In genomic region chr21:37153193-37153934, GRCh38 we compare ENCODE assay signal across 10 cellular contexts.
A peak's percentile ranks its signal among the peaks of the same experiment; 100 is the strongest.
DNase-seq lines count a peak whose midpoint lies in the region; ATAC-seq, FAIRE-seq and TF ChIP-seq lines count a peak whose summit lies in the region.
"Had no signal": no experiment of that assay in that cellular context is flagged by ENCODE, and none has a peak within 500 bp of the region (broad histone marks: within the 10 kb centered on the region; RNA-seq: fewer than 3 reads in every experiment).

No MANE protein-coding gene starts in this region.

- TF ChIP-seq POLR2A in Peyer's patch (IDR thresholded peaks at IDR 0.05), result no peak
- no peak for TF ChIP-seq POLR2A in upper lobe of left lung (IDR thresholded peaks at IDR 0.05)

- H3K9me3 ChIP-seq in Peyer's patch (no peaks in the 10 kb centered on the region), mucosa of descending colon (no peaks in the 10 kb centered on the region), upper lobe of left lung (no peaks in the 10 kb centered on the region)

- no peak for TF ChIP-seq EP300 in upper lobe of left lung (IDR thresholded peaks at IDR 0.05)

- WGBS in upper lobe of left lung, 2 donors, result 57 to 62% methylated on average over 4 of the region's 4 CpGs

- H3K36me3 ChIP-seq in Peyer's patch (peaks cover 0 to 16% (median 0%) of the 10 kb centered on the region in 3 donors), mucosa of descending colon (ENCODE audit: low read depth) (no peaks in the 10 kb centered on the region), upper lobe of left lung (peaks cover 0 to 64% (median 5%) of the 10 kb centered on the region in 4 donors)

- FAIRE-seq in endometrium (lab: Jason Lieb, UNC), result peak; percentile 78

- H3K4me1 ChIP-seq in Peyer's patch (peaks cover 0 to 11% (median 0%) of the 10 kb centered on the region in 4 donors), mucosa of descending colon (ENCODE audit: low read depth) (peaks cover 9% of the 10 kb centered on the region), upper lobe of left lung (peaks cover 0 to 17% (median 4%) of the 10 kb centered on the region in 4 donors)

- ATAC-seq in mucosa of descending colon, result peak; percentile 87
- no peak for ATAC-seq in upper lobe of left lung (ENCODE audit: low FRiP score in 2 of 2)

- H3K4me3 ChIP-seq in Peyer's patch, result no peak overlapping the region
- H3K4me3 ChIP-seq in mucosa of descending colon, result no peak overlapping the region
- no peak overlapping the region for H3K4me3 ChIP-seq in upper lobe of left lung

- intact Hi-C loops in mucosa of descending colon (cut with DNase I, micrococcal nuclease), result no loop called here

- TF ChIP-seq CTCF in Peyer's patch (IDR thresholded peaks at IDR 0.05) (no peak), mucosa of descending colon (IDR thresholded peaks at IDR 0.05) (no peak), upper lobe of left lung (IDR thresholded peaks at IDR 0.05) (no peak)

- H3K27ac ChIP-seq in Peyer's patch (peak overlapping the region in 3 of 4 donors; percentile 51 to 72 (median 53)), upper lobe of left lung (peak overlapping the region; percentile 2 to 52 (median 45))

- DNase-seq in Peyer's patch, result peak in 1 of 3 donors; percentile 61
- peak in 1 of 3 donors; percentile 37 for DNase-seq in mucosa of descending colon
- DNase-seq in upper lobe of left lung, result peak in 1 of 2 donors; percentile 29
- DNase-seq in globus pallidus (ENCODE audit: low spot score), result no peak
- DNase-seq in stimulated activated CD4-positive, alpha-beta T cell treated with anti-CD3 and anti-CD28 coated beads, Interleukin-2, amount 100 ng/mL, for 24 hours, result no peak
- no peak for DNase-seq in NOMO-1 treated with DMSO at 0.1 percent for 48 hours (lab: John Stamatoyannopoulos, UW; ENCODE audit: unreplicated experiment)
- DNase-seq in foreskin melanocyte, result no peak
- DNase-seq: NCI-H1436 treated with DMSO at 0.1 percent for 48 hours, OCI-M1 had no signal

- no peaks in the 10 kb centered on the region for H3K27me3 ChIP-seq in Peyer's patch
- no peaks in the 10 kb centered on the region for H3K27me3 ChIP-seq in upper lobe of left lung
